Comparison of ENCODE assay signal across 2 cellular contexts in the genomic region with DNA sequence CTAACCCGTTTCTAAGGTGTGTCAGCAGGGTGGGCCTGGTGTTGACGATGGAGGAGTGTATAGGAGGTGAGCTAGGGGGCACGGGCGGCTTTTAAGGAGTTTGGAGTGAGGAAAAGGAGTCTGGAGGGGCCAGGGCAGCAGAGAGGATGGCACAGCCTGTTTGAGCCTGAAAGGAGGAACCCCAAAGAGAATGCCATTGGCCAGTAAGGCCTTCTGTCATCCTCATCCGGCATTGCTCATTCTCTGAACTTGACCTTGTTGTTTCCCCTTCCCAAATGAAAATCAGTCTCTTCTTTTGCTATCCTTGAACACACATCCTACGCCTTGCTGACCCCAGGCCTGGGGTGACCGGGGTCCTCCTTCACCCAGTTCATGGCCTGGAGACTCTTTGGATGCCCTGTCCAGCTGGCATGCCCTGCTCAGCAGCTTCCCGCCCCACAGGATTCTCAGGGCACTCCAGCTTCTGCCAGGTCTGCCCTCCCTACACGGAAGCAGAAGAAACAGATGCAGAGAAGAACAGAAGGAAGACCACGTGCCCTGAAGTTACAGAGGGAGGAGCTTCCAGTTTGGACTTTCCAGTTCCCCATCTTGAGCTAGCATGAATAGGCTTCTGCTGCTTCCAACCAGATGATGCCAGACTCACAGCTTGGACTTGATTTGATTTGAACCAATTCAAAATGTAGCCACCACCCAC.
TF ChIP-seq lines count a peak whose summit lies in the region.

No MANE protein-coding gene starts in this region.

TF ChIP-seq in liver, 16 proteins besides CTCF, POLR2A, EP300 and RAD21:
- TF ChIP-seq, protein P1, sequence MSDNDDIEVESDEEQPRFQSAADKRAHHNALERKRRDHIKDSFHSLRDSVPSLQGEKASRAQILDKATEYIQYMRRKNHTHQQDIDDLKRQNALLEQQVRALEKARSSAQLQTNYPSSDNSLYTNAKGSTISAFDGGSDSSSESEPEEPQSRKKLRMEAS (IDR thresholded peaks at IDR 0.05): peak; percentile 46
- TF ChIP-seq NR2F2 (IDR thresholded peaks at IDR 0.05): no peak
- TF ChIP-seq, protein P2, sequence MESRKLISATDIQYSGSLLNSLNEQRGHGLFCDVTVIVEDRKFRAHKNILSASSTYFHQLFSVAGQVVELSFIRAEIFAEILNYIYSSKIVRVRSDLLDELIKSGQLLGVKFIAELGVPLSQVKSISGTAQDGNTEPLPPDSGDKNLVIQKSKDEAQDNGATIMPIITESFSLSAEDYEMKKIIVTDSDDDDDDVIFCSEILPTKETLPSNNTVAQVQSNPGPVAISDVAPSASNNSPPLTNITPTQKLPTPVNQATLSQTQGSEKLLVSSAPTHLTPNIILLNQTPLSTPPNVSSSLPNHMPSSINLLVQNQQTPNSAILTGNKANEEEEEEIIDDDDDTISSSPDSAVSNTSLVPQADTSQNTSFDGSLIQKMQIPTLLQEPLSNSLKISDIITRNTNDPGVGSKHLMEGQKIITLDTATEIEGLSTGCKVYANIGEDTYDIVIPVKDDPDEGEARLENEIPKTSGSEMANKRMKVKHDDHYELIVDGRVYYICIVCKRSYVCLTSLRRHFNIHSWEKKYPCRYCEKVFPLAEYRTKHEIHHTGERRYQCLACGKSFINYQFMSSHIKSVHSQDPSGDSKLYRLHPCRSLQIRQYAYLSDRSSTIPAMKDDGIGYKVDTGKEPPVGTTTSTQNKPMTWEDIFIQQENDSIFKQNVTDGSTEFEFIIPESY (IDR thresholded peaks at IDR 0.05): no peak
- no peak for TF ChIP-seq JUND (IDR thresholded peaks at IDR 0.05)
- no peak for TF ChIP-seq HNF4A (conservative IDR thresholded peaks at IDR 0.05)
- no peak for TF ChIP-seq FOXA2 (IDR thresholded peaks at IDR 0.05)
- no peak for TF ChIP-seq FOXA1 (IDR thresholded peaks at IDR 0.05)
- TF ChIP-seq, protein P3, sequence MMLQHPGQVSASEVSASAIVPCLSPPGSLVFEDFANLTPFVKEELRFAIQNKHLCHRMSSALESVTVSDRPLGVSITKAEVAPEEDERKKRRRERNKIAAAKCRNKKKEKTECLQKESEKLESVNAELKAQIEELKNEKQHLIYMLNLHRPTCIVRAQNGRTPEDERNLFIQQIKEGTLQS (IDR thresholded peaks at IDR 0.05): no peak

TF ChIP-seq in HepG2, 621 proteins besides CTCF, POLR2A, EP300 and RAD21:
- TF ChIP-seq, protein P4, sequence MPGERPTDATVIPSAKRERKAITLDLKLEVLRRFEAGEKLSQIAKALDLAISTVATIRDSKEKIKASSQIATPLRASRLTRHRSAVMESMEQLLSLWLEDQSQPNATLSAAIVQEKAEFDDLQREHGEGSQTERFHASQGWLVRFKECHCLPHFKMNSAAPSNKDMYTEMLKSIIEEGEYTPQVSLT (CRISPR knock-in tag; IDR thresholded peaks at IDR 0.05; ENCODE audit: borderline replicate concordance, low read depth): no peak
- no peak for TF ChIP-seq ZKSCAN1 (IDR thresholded peaks at IDR 0.05; ENCODE audit: low read length)
- TF ChIP-seq, protein P5, sequence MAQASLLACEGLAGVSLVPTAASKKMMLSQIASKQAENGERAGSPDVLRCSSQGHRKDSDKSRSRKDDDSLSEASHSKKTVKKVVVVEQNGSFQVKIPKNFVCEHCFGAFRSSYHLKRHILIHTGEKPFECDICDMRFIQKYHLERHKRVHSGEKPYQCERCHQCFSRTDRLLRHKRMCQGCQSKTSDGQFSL (CRISPR knock-in tag; IDR thresholded peaks at IDR 0.05): no peak
- TF ChIP-seq, protein P6, sequence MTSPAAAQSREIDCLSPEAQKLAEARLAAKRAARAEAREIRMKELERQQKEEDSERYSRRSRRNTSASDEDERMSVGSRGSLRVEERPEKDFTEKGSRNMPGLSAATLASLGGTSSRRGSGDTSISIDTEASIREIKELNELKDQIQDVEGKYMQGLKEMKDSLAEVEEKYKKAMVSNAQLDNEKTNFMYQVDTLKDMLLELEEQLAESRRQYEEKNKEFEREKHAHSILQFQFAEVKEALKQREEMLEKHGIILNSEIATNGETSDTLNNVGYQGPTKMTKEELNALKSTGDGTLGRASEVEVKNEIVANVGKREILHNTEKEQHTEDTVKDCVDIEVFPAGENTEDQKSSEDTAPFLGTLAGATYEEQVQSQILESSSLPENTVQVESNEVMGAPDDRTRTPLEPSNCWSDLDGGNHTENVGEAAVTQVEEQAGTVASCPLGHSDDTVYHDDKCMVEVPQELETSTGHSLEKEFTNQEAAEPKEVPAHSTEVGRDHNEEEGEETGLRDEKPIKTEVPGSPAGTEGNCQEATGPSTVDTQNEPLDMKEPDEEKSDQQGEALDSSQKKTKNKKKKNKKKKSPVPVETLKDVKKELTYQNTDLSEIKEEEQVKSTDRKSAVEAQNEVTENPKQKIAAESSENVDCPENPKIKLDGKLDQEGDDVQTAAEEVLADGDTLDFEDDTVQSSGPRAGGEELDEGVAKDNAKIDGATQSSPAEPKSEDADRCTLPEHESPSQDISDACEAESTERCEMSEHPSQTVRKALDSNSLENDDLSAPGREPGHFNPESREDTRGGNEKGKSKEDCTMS (CRISPR knock-in tag; conservative IDR thresholded peaks at IDR 0.05): no peak
- no peak for TF ChIP-seq ZNF20 (CRISPR knock-in tag; IDR thresholded peaks at IDR 0.05)
- TF ChIP-seq IKZF4 (CRISPR knock-in tag; IDR thresholded peaks at IDR 0.05; ENCODE audit: borderline replicate concordance, low read depth, not compliant biosample characterization): no peak
- TF ChIP-seq SALL1 (CRISPR knock-in tag; IDR thresholded peaks at IDR 0.05): no peak
- TF ChIP-seq DMAP1 (CRISPR knock-in tag; IDR thresholded peaks at IDR 0.05): no peak
- TF ChIP-seq MAFK (conservative IDR thresholded peaks at IDR 0.05 in 1 of 2, IDR thresholded peaks at IDR 0.05 in 1 of 2; ENCODE audit: low read length in 2 of 2): no peak
- no peak for TF ChIP-seq AGO2 (optimal IDR thresholded peaks at IDR 0.05; ENCODE audit: low read depth, low read length)
- TF ChIP-seq, protein P7, sequence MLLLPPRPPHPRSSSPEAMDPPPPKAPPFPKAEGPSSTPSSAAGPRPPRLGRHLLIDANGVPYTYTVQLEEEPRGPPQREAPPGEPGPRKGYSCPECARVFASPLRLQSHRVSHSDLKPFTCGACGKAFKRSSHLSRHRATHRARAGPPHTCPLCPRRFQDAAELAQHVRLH (CRISPR knock-in tag; IDR thresholded peaks at IDR 0.05; ENCODE audit: borderline replicate concordance, low read depth): no peak
- TF ChIP-seq ZNF598 (CRISPR knock-in tag; IDR thresholded peaks at IDR 0.05; ENCODE audit: borderline replicate concordance): no peak
